11 cellular contexts compared by ENCODE assay signal in genomic region chr14:54343276-54344121, GRCh38. TPM values are rescaled to one million over a fixed set of nuclear protein-coding genes. Genes with fewer than 3 reads are reported as not detected.
DNase-seq lines count a peak whose midpoint lies in the region; ATAC-seq lines count a peak whose summit lies in the region.
"Had no signal": no experiment of that assay in that cellular context is flagged by ENCODE, and none has a peak within 500 bp of the region (broad histone marks: within the 10 kb centered on the region; RNA-seq: fewer than 3 reads in every experiment).

No MANE protein-coding gene starts in this region.

- no peaks in the 10 kb centered on the region for H3K27me3 ChIP-seq in HUES6 (ENCODE audit: control insufficient read depth, insufficient read depth, low read length)

- H3K36me3 ChIP-seq in HUES6 (ENCODE audit: control insufficient read depth, insufficient read depth, low read length), result no peaks in the 10 kb centered on the region

- peaks cover 47% of the 10 kb centered on the region for H3K4me1 ChIP-seq in HUES6 (ENCODE audit: control insufficient read depth, insufficient read depth, low read length)

- peak overlapping the region; percentile 48 for H3K9ac ChIP-seq in HUES6 (ENCODE audit: low read length)

- H3K27ac ChIP-seq in HUES6 (ENCODE audit: low read depth, low read length), result no peak overlapping the region; the same call in 1 of the 2 replicates
- H3K27ac ChIP-seq: coronary artery, PC-9 had no signal

- H3K9me3 ChIP-seq in HUES6 (ENCODE audit: control insufficient read depth, insufficient read depth, low read depth, low read length), result peaks cover 3% of the 10 kb centered on the region; the same call in 1 of the 2 replicates

- no peak for ATAC-seq in GM18861 (IDR thresholded peaks at IDR 0.05; ENCODE audit: unreplicated experiment)

- DNase-seq in NCI-H345 (lab: John Stamatoyannopoulos, UW), result peak; percentile 87
- peak; percentile 28 to 77 for DNase-seq in dermis microvascular lymphatic vessel endothelial cell (ENCODE audit: low read depth in 2 of 2)
- peak; percentile 72 for DNase-seq in retina
- no peak for DNase-seq in GOT3 (lab: John Stamatoyannopoulos, UW)
- DNase-seq in activated CD4-positive, alpha-beta T cell treated with anti-CD3 and anti-CD28 coated beads, Interleukin-2, amount 50 U/mL, for 4 hours, result no peak
- DNase-seq in HuH-7 (ENCODE audit: low spot score), result no peak

- H3K4me3 ChIP-seq in HUES6 (ENCODE audit: low read depth, low read length), result no peak overlapping the region
- H3K4me3 ChIP-seq: coronary artery, PC-9, smooth muscle cell had no signal

RNA-seq across cellular contexts. Expression of gene CDKN3, which starts 53.3 kb away (rescaled TPM):
- total RNA-seq in dermis microvascular lymphatic vessel endothelial cell, result 16.1 and 32.9 TPM in 2 replicates

Comparison
In these comparisons a context has a peak if more than half of its experiments do, and no peak if none do; other contexts are left out.
1. DNase-seq: peak in NCI-H345 (single experiment), dermis microvascular lymphatic vessel endothelial cell (2 of 2) and retina (single experiment); none in GOT3 (single experiment), activated CD4-positive, alpha-beta T cell treated with anti-CD3 and anti-CD28 coated beads, Interleukin-2, amount 50 U/mL, for 4 hours (0 of 2) and HuH-7 (single experiment).